ENCODE assay signal across 24 cellular contexts in genomic region chr1:91007827-91008226, GRCh38. TPM values are rescaled to one million over a fixed set of nuclear protein-coding genes. Genes with fewer than 3 reads are reported as not detected.
DNase-seq lines count a peak whose midpoint lies in the region; ATAC-seq, FAIRE-seq and TF ChIP-seq lines count a peak whose summit lies in the region.
"Had no signal": no experiment of that assay in that cellular context is flagged by ENCODE, and none has a peak within 500 bp of the region (broad histone marks: within the 10 kb centered on the region; RNA-seq: fewer than 3 reads in every experiment).

No MANE protein-coding gene starts in this region.

- no peaks in the 10 kb centered on the region for H3K27me3 ChIP-seq in A673 (replicated peaks; ENCODE audit: insufficient read depth, low read depth, low read length, poor library complexity)
- H3K27me3 ChIP-seq in foreskin keratinocyte = no peaks in the 10 kb centered on the region
- H3K27me3 ChIP-seq: neutrophil, SJSA1 had no signal

- H3K36me3 ChIP-seq in A673 (ENCODE audit: insufficient read depth, low read length, poor library complexity, severe bottlenecking) = no peaks in the 10 kb centered on the region
- H3K36me3 ChIP-seq: neutrophil, WERI-Rb-1 had no signal

- CTCF ChIA-PET in A673 (lab: Charles Lee) = no interaction called here

- BruUV-seq in A673 (replicated peaks; lab: Mats Ljungman, UMichigan) = no TSS peak

- intact Hi-C loops in A673 (cut with micrococcal nuclease; ENCODE audit: unreplicated experiment) = no loop called here

- H3K4me1 ChIP-seq in A673 (ENCODE audit: insufficient read depth, low read length, poor library complexity, severe bottlenecking) (peaks cover 22% of the 10 kb centered on the region), foreskin keratinocyte (no peaks in the 10 kb centered on the region)
- H3K4me1 ChIP-seq: SJSA1 had no signal

- H3K27ac ChIP-seq in A673 (ENCODE audit: low read depth, low read length, poor library complexity, severe bottlenecking) = no peak overlapping the region
- no peak overlapping the region for H3K27ac ChIP-seq in VCaP
- H3K27ac ChIP-seq in foreskin keratinocyte = no peak overlapping the region
- H3K27ac ChIP-seq: neutrophil, SJSA1, WERI-Rb-1 had no signal

- peak; percentile 39 for DNase-seq in A673 (ENCODE audit: low spot score)
- DNase-seq in D721Med (ENCODE audit: insufficient read length, low spot score) = no peak
- DNase-seq in foreskin keratinocyte = no peak
- DNase-seq in Ammon's horn (ENCODE audit: low spot score) = no peak
- DNase-seq in activated CD4-positive, alpha-beta T cell treated with anti-CD3 and anti-CD28 coated beads, Interleukin-2, amount 50 U/mL, for 4 hours = no peak
- DNase-seq: activated CD4-positive, alpha-beta T cell treated with anti-CD3 and anti-CD28 coated beads, Interleukin-2, amount 50 U/mL, for 48 hours; activated gamma-delta T cell treated with Interleukin-2 at 50 U/mL for 16 hours; amygdala; CD8-positive, alpha-beta memory T cell; DMS79 treated with DMSO at 0.1 percent for 48 hours; GOT3; left ventricle myocardium superior; MM.1S; NCI-H146; NCI-H524; WERI-Rb-1 had no signal

- H3K9me3 ChIP-seq in A673 (ENCODE audit: low read depth, low read length, poor library complexity, severe bottlenecking) = peaks cover 20% of the 10 kb centered on the region
- H3K9me3 ChIP-seq: neutrophil, SJSA1 had no signal

- TF ChIP-seq CTCF in A673 (conservative IDR thresholded peaks at IDR 0.05; ENCODE audit: low read depth, low read length) = peak; percentile 24; the same call in 1 of the 2 replicates
- no peak for TF ChIP-seq CTCF in D721Med (IDR thresholded peaks at IDR 0.05; ENCODE audit: insufficient read depth, missing control alignments)
- TF ChIP-seq CTCF in VCaP (conservative IDR thresholded peaks at IDR 0.05) = peak; percentile 16; the same call in 1 of the 2 replicates
- TF ChIP-seq CTCF in foreskin keratinocyte (conservative IDR thresholded peaks at IDR 0.05) = peak; percentile 20

- ATAC-seq in foreskin keratinocyte (no peak), HG02763 (IDR thresholded peaks at IDR 0.05; ENCODE audit: unreplicated experiment) (no peak), GM19395 (IDR thresholded peaks at IDR 0.05; ENCODE audit: unreplicated experiment) (no peak)
- ATAC-seq: left ventricle myocardium superior had no signal

- peak; percentile 56 for FAIRE-seq in D721Med (lab: Jason Lieb, UNC)
- FAIRE-seq: bronchial epithelial cell, K562, RCC 7860 had no signal

- H3K4me3 ChIP-seq in A673 (ENCODE audit: low read depth, low read length, poor library complexity, severe bottlenecking) = no peak overlapping the region
- H3K4me3 ChIP-seq: K562, SJSA1 had no signal

- POLR2A ChIA-PET in A673 (lab: Charles Lee; ENCODE audit: low non-redundant PET) = no interaction called here

RNA-seq across cellular contexts. Expression of gene ZNF644, which starts 14.0 kb away (rescaled TPM):
- total RNA-seq in A673 (2021) = 69.6 and 80.4 TPM in 2 replicates
- 28.7 and 30.2 TPM in 2 replicates for total RNA-seq in foreskin keratinocyte
- 10.0 and 11.5 TPM in 2 replicates for polyA plus RNA-seq in foreskin keratinocyte
